In genomic region chr17:1764274-1764673, GRCh38 we compare ENCODE assay signal across 8 cellular contexts.
A peak's percentile ranks its signal among the peaks of the same experiment; 100 is the strongest.
DNase-seq lines count a peak whose midpoint lies in the region; ATAC-seq and TF ChIP-seq lines count a peak whose summit lies in the region.

No MANE protein-coding gene starts in this region.

- DNase-seq in Ammon's horn (ENCODE audit: low spot score) (peak; percentile 52), NOMO-1 treated with DMSO at 0.1 percent for 48 hours (lab: John Stamatoyannopoulos, UW; ENCODE audit: unreplicated experiment) (peak; percentile 70), foreskin fibroblast (peak; percentile 92 to 97), skeletal muscle cell (ENCODE audit: low read depth) (peak; percentile 84), LoVo (ENCODE audit: low spot score) (no peak), GM13976 (ENCODE audit: low spot score) (no peak)
- DNase-seq in activated T-helper 1 cell treated with anti-CD3 and anti-CD28 coated beads, Interleukin-2, amount 50 U/mL, for 16 hours (ENCODE audit: low read depth in 1 of 2, low spot score in 1 of 2), result peak; percentile 32 to 36

- H3K4me3 ChIP-seq in foreskin fibroblast (ENCODE audit: low read depth in 1 of 2, low read length in 2 of 2) (peak overlapping the region in 1 of 2 donors; percentile 72), skeletal muscle cell (ENCODE audit: low read depth, low read length) (peak overlapping the region; percentile 71)

- ATAC-seq in HG02798 (IDR thresholded peaks at IDR 0.05; ENCODE audit: poor library complexity, unreplicated experiment), result no peak

- in situ Hi-C loops in GM13976 (cut with MboI; ENCODE audit: low sequenced_read_pairs, unreplicated experiment), result no loop called here

- TF ChIP-seq CTCF in foreskin fibroblast (IDR thresholded peaks at IDR 0.05; ENCODE audit: low read depth, low read length) (no peak), GM13976 (IDR thresholded peaks at IDR 0.05; ENCODE audit: borderline replicate concordance, control extremely low read depth, extremely low read depth, insufficient read depth, missing control alignments) (no peak)

Comparison
In these comparisons a context has a peak if more than half of its experiments do, and no peak if none do; other contexts are left out.
1. DNase-seq: peak in Ammon's horn (single experiment), NOMO-1 treated with DMSO at 0.1 percent for 48 hours (single experiment), activated T-helper 1 cell treated with anti-CD3 and anti-CD28 coated beads, Interleukin-2, amount 50 U/mL, for 16 hours (2 of 2), foreskin fibroblast (2 of 2) and skeletal muscle cell (single experiment); none in LoVo (single experiment) and GM13976 (single experiment).